23 cellular contexts compared by ENCODE assay signal in genomic region chr6:41315203-41315602, GRCh38. TPM values are rescaled to one million over a fixed set of nuclear protein-coding genes. Genes with fewer than 3 reads are reported as not detected.
"Had no signal": no experiment of that assay in that cellular context is flagged by ENCODE, and none has a peak within 500 bp of the region (broad histone marks: within the 10 kb centered on the region; RNA-seq: fewer than 3 reads in every experiment).

No MANE protein-coding gene starts in this region.

- H3K4me3 ChIP-seq: K562 had no signal

- H3K4me2 ChIP-seq: KMS-11, SK-N-SH had no signal

- H3K9me3 ChIP-seq: SK-N-SH had no signal

- H3K36me3 Mint-ChIP-seq: IgD-negative memory B cell had no signal

- H3K9ac ChIP-seq: KMS-11, SK-N-SH had no signal

- H3K9me2 ChIP-seq: SK-N-SH had no signal

- H3K27ac ChIP-seq: HL-60, KMS-11, RWPE1 had no signal

- DNase-seq: Kasumi-1, MM.1S, MV-4-11, NCI-H1092, NCI-H1105 treated with DMSO at 0.1 percent for 48 hours, NCI-H1436, NCI-H1694, NCI-H187 treated with DMSO at 0.1 percent for 48 hours, NCI-H2029 treated with DMSO at 0.1 percent for 48 hours, NCI-H345, NCI-H446 treated with DMSO at 0.1 percent for 48 hours, NCI-H526 treated with DMSO at 0.1 percent for 48 hours, NCI-H748 treated with DMSO at 0.1 percent for 48 hours, SHP77, SK-N-SH had no signal

- H3K27ac Mint-ChIP-seq: IgD-negative memory B cell had no signal

- ATAC-seq: K562 had no signal

- H3K9me3 Mint-ChIP-seq: IgD-negative memory B cell had no signal

RNA-seq across cellular contexts. Expression of gene NCR2, which starts 20.2 kb away (rescaled TPM):
- total RNA-seq: K562; M059J; SK-MEL-5; T-helper 1 cell treated with Interleukin-12 subunit alpha and Interleukin-12 subunit beta and Interleukin-4 antibody, amounts not matched to agents 30 ng/mL and 1 ng/mL, for 36 hours had no signal
- polyA plus RNA-seq: IgD-negative memory B cell, K562, SK-N-SH had no signal

RNA-seq across cellular contexts. Expression of gene TREM1, which starts 28.7 kb away (rescaled TPM):
- total RNA-seq: K562; M059J; SK-MEL-5; T-helper 1 cell treated with Interleukin-12 subunit alpha and Interleukin-12 subunit beta and Interleukin-4 antibody, amounts not matched to agents 30 ng/mL and 1 ng/mL, for 36 hours had no signal
- polyA plus RNA-seq: K562, SK-N-SH had no signal
